ENCODE assay signal across 27 cellular contexts in genomic region chr7:108989319-108989718, GRCh38.
"Had no signal": no experiment of that assay in that cellular context is flagged by ENCODE, and none has a peak within 500 bp of the region (broad histone marks: within the 10 kb centered on the region; RNA-seq: fewer than 3 reads in every experiment).

No MANE protein-coding gene starts in this region.

- H3K27ac Mint-ChIP-seq: naive thymus-derived CD4-positive, alpha-beta T cell; natural killer cell; nephron; progenitor cell of endocrine pancreas; stimulated activated effector memory CD8-positive, alpha-beta T cell treated with anti-CD3 and anti-CD28 coated beads, Interleukin-12 subunit alpha, Interleukin-12 subunit beta, amount 100 ng/mL, for 72 hours; stimulated activated naive B cell treated with anti-CD40 and anti-IgM and Interleukin-4, amounts not matched to agents 10 μg/mL and 1 μg/mL and 100 μg/mL, for 72 hours; stimulated activated naive CD8-positive, alpha-beta T cell treated with anti-CD3 and anti-CD28 coated beads, Interleukin-15, Interleukin-2, amounts not matched to agents 100 ng/mL and 50 ng/mL, for 24 hours had no signal

- DNase-seq: naive thymus-derived CD4-positive, alpha-beta T cell; natural killer cell; occipital lobe; ovary; posterior cingulate gyrus; psoas muscle; right lobe of liver; sigmoid colon; small intestine; stimulated activated CD4-positive, alpha-beta T cell treated with anti-CD3 and anti-CD28 coated beads, Interleukin-15, amount 100 ng/mL, for 24 hours; stimulated activated CD4-positive, alpha-beta T cell treated with anti-CD3 and anti-CD28 coated beads, Interleukin-2, amount 100 ng/mL, for 24 hours; stimulated activated CD4-positive, alpha-beta T cell treated with anti-CD3 and anti-CD28 coated beads, Interleukin-2, amount 100 ng/mL, for 48 hours; stimulated activated CD4-positive, alpha-beta T cell treated with anti-CD3 and anti-CD28 coated beads, Interleukin-4, amount 100 ng/mL, for 24 hours; stimulated activated naive B cell treated with anti-CD40 and anti-IgM and Interleukin-4, amounts not matched to agents 10 μg/mL and 1 μg/mL and 100 μg/mL, for 72 hours; stimulated activated naive CD4-positive, alpha-beta T cell treated with Interleukin-2 at 50 U/mL for 16 hours; stomach; thyroid gland; trophoblast cell; upper lobe of left lung; uterus had no signal

- H3K27me3 Mint-ChIP-seq: naive thymus-derived CD4-positive, alpha-beta T cell; stimulated activated naive B cell treated with anti-CD40 and anti-IgM and Interleukin-4, amounts not matched to agents 10 μg/mL and 1 μg/mL and 100 μg/mL, for 72 hours; stimulated activated naive CD8-positive, alpha-beta T cell treated with anti-CD3 and anti-CD28 coated beads, Interleukin-15, Interleukin-2, amounts not matched to agents 100 ng/mL and 50 ng/mL, for 24 hours had no signal

- H3K4me3 Mint-ChIP-seq: naive thymus-derived CD4-positive, alpha-beta T cell; natural killer cell; nephron; stimulated activated effector memory CD8-positive, alpha-beta T cell treated with anti-CD3 and anti-CD28 coated beads, Interleukin-12 subunit alpha, Interleukin-12 subunit beta, amount 100 ng/mL, for 72 hours; stimulated activated naive B cell treated with anti-CD40 and anti-IgM and Interleukin-4, amounts not matched to agents 10 μg/mL and 1 μg/mL and 100 μg/mL, for 72 hours; stimulated activated naive CD8-positive, alpha-beta T cell treated with anti-CD3 and anti-CD28 coated beads, Interleukin-15, Interleukin-2, amounts not matched to agents 100 ng/mL and 50 ng/mL, for 24 hours had no signal

- H3K36me3 Mint-ChIP-seq: naive thymus-derived CD4-positive, alpha-beta T cell; stimulated activated effector memory CD8-positive, alpha-beta T cell treated with anti-CD3 and anti-CD28 coated beads, Interleukin-12 subunit alpha, Interleukin-12 subunit beta, amount 100 ng/mL, for 72 hours; stimulated activated naive B cell treated with anti-CD40 and anti-IgM and Interleukin-4, amounts not matched to agents 10 μg/mL and 1 μg/mL and 100 μg/mL, for 72 hours had no signal

- H3K9me3 Mint-ChIP-seq: nephron; stimulated activated naive B cell treated with anti-CD40 and anti-IgM and Interleukin-4, amounts not matched to agents 10 μg/mL and 1 μg/mL and 100 μg/mL, for 72 hours; stimulated activated naive CD8-positive, alpha-beta T cell treated with anti-CD3 and anti-CD28 coated beads, Interleukin-15, Interleukin-2, amounts not matched to agents 100 ng/mL and 50 ng/mL, for 24 hours had no signal

- H3K27ac ChIP-seq: ovary, parathyroid adenoma, psoas muscle, right lobe of liver, sigmoid colon, stomach, thoracic aorta, thyroid gland, tibial nerve, upper lobe of left lung, uterus had no signal

- H3K79me2 ChIP-seq: parathyroid adenoma had no signal

- H3K4me1 ChIP-seq: parathyroid adenoma, psoas muscle, right lobe of liver, sigmoid colon, stomach, thyroid gland, tibial nerve, upper lobe of left lung, uterus had no signal

- H3K27me3 ChIP-seq: ovary, right lobe of liver, sigmoid colon, stomach, thyroid gland, tibial nerve, upper lobe of left lung, uterus had no signal

- H3K36me3 ChIP-seq: ovary, right lobe of liver, sigmoid colon, stomach, thoracic aorta, thyroid gland, tibial nerve, upper lobe of left lung, uterus had no signal

- H2AFZ ChIP-seq: parathyroid adenoma had no signal

- H3K9ac ChIP-seq: parathyroid adenoma had no signal

- H3K9me3 ChIP-seq: ovary, psoas muscle, right lobe of liver, sigmoid colon, stomach, thoracic aorta, thyroid gland, tibial nerve, upper lobe of left lung, uterus had no signal

- ATAC-seq: naive thymus-derived CD4-positive, alpha-beta T cell; natural killer cell; psoas muscle; right lobe of liver; stimulated activated effector memory CD8-positive, alpha-beta T cell treated with anti-CD3 and anti-CD28 coated beads, Interleukin-12 subunit alpha, Interleukin-12 subunit beta, amount 100 ng/mL, for 72 hours; stimulated activated naive B cell treated with anti-CD40 and anti-IgM and Interleukin-4, amounts not matched to agents 10 μg/mL and 1 μg/mL and 100 μg/mL, for 72 hours had no signal

- H3K4me3 ChIP-seq: ovary, psoas muscle, right lobe of liver, sigmoid colon, stomach, thoracic aorta, thyroid gland, tibial nerve, upper lobe of left lung, uterus had no signal

- H3K4me1 Mint-ChIP-seq: naive thymus-derived CD4-positive, alpha-beta T cell; natural killer cell; nephron; stimulated activated effector memory CD8-positive, alpha-beta T cell treated with anti-CD3 and anti-CD28 coated beads, Interleukin-12 subunit alpha, Interleukin-12 subunit beta, amount 100 ng/mL, for 72 hours; stimulated activated naive B cell treated with anti-CD40 and anti-IgM and Interleukin-4, amounts not matched to agents 10 μg/mL and 1 μg/mL and 100 μg/mL, for 72 hours had no signal
